8 cellular contexts compared by ENCODE assay signal in the genomic region with DNA sequence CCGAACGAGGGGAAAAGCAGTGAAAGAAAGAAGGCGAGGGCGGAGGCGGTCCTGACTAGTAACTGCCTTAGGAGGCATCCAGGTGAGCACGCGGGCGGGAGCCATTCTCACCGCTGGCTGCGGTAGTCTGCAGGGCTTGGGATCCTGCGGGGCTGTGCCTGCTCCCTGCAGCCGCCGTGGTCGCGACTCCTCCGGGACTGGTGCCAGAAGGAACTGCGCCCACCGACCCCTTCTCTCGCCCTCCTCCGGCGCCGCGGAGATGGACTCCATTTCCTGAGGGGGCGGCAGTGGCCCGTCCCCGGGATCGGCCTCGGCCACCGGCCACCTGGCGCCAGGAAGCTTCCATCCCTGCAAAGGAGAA. TPM values are rescaled to one million over a fixed set of nuclear protein-coding genes. Genes with fewer than 3 reads are reported as not detected.
DNase-seq lines count a peak whose midpoint lies in the region; ATAC-seq and TF ChIP-seq lines count a peak whose summit lies in the region.

No MANE protein-coding gene starts in this region.

- peak overlapping the region; percentile 73 to 100 (median 97) for H3K27ac Mint-ChIP-seq in CD8-positive, alpha-beta memory T cell

- H3K9me3 ChIP-seq in CD8-positive, alpha-beta memory T cell (ENCODE audit: low read length): no peaks in the 10 kb centered on the region
- peaks cover 3% of the 10 kb centered on the region for H3K9me3 ChIP-seq in WERI-Rb-1 (ENCODE audit: severe bottlenecking)

- H3K27me3 ChIP-seq in CD8-positive, alpha-beta memory T cell (ENCODE audit: insufficient read depth, low read length, poor library complexity, severe bottlenecking): no peaks in the 10 kb centered on the region
- H3K27me3 ChIP-seq in WERI-Rb-1 (ENCODE audit: insufficient read depth, low read depth, severe bottlenecking): no peaks in the 10 kb centered on the region

- H3K4me1 ChIP-seq in CD8-positive, alpha-beta memory T cell (ENCODE audit: insufficient read depth, low read length): peaks cover 13% of the 10 kb centered on the region

- peak overlapping the region; percentile 95 for H3K4me3 ChIP-seq in CD8-positive, alpha-beta memory T cell (ENCODE audit: low read length)
- H3K4me3 ChIP-seq in WERI-Rb-1 (ENCODE audit: low read depth, low read length): peak overlapping the region; percentile 63

- CTCF ChIA-PET in CD8-positive, alpha-beta memory T cell (lab: Charles Lee): interaction anchor here (1.0 to 1.6 kb wide), 2 partner anchors 14 to 77 kb away, joined by 3 to 7 read pairs; no protein-coding TSS in a partner anchor

- POLR2A ChIA-PET in CD8-positive, alpha-beta memory T cell (lab: Charles Lee): no interaction called here

- ATAC-seq in GM19468 (IDR thresholded peaks at IDR 0.05; ENCODE audit: extremely low read depth, unreplicated experiment) (peak; percentile 4), HG03558 (IDR thresholded peaks at IDR 0.05; ENCODE audit: extremely low read depth, unreplicated experiment) (peak; percentile 8)

- no peaks in the 10 kb centered on the region for H3K27me3 Mint-ChIP-seq in CD8-positive, alpha-beta memory T cell

- H3K36me3 Mint-ChIP-seq in CD8-positive, alpha-beta memory T cell: peaks cover 3 to 39% (median 8%) of the 10 kb centered on the region in 3 donors

- H3K4me3 Mint-ChIP-seq in CD8-positive, alpha-beta memory T cell: peak overlapping the region; percentile 96 to 100 (median 99)

- no peaks in the 10 kb centered on the region for H3K36me3 ChIP-seq in CD8-positive, alpha-beta memory T cell (ENCODE audit: insufficient read depth, low read length)
- peaks cover 34% of the 10 kb centered on the region for H3K36me3 ChIP-seq in WERI-Rb-1

- H3K4me1 Mint-ChIP-seq in CD8-positive, alpha-beta memory T cell: peaks cover 35 to 49% (median 48%) of the 10 kb centered on the region in 3 donors

- H3K9me3 Mint-ChIP-seq in CD8-positive, alpha-beta memory T cell: peaks cover 0 to 4% (median 0%) of the 10 kb centered on the region in 5 donors

- TF ChIP-seq CTCF in WERI-Rb-1 (IDR thresholded peaks at IDR 0.05; ENCODE audit: low read depth, low read length): no peak

- H3K27ac ChIP-seq in CD8-positive, alpha-beta memory T cell (ENCODE audit: low read depth, low read length): peak overlapping the region; percentile 91
- peak overlapping the region; percentile 86 for H3K27ac ChIP-seq in WERI-Rb-1

- peak in 4 of 5 donors; percentile 8 to 49 (median 26) for DNase-seq in CD8-positive, alpha-beta memory T cell
- DNase-seq in WERI-Rb-1 (peak; percentile 29), left kidney (ENCODE audit: low read depth, low spot score) (peak; percentile 74), HCEC 1CT (no peak)
- DNase-seq in central memory CD4-positive, alpha-beta T cell: peak; percentile 18
- peak; percentile 40 for DNase-seq in stimulated activated CD4-positive, alpha-beta T cell treated with anti-CD3 and anti-CD28 coated beads, Interleukin-4, amount 100 ng/mL, for 24 hours

RNA-seq across cellular contexts. Expression of gene NFXL1, which starts 0.5 kb away (rescaled TPM):
- 10 to 100 TPM in 1 of 2 experiments, 1 to 10 TPM in 1; 9.7 to 11.5 TPM for total RNA-seq in CD8-positive, alpha-beta memory T cell
- polyA plus RNA-seq in CD8-positive, alpha-beta memory T cell: 10.0 TPM
